ENCODE assay signal across 36 cellular contexts in the genomic region with DNA sequence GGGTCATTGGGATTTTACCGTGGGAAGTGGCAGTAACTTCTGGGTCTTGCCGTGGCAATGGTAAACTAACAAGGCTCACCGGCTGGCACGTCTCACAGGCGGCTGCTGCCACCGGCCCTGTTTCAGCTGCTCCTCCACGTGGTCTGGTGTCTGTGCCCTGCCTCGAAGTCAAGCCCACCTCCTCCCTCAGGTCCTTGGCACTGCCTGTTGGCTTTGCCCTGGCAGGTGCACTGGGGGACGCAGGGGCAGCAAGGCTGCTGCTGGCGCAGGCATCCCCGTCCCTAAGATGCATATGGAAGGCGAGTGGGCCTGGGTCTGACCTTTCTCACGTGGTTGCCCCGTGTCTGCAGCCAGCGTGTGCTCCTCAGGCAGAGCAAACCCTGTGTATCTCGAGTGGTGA.
"Had no signal": no experiment of that assay in that cellular context is flagged by ENCODE, and none has a peak within 500 bp of the region (broad histone marks: within the 10 kb centered on the region; RNA-seq: fewer than 3 reads in every experiment).

No MANE protein-coding gene starts in this region.

- H3K27ac ChIP-seq: ascending aorta, cardiac muscle cell, KMS-11, RWPE1, WERI-Rb-1 had no signal

- H3K9me3 ChIP-seq: ascending aorta had no signal

- H3K4me3 ChIP-seq: ascending aorta, cardiac muscle cell had no signal

- H3K9ac ChIP-seq: KMS-11 had no signal

- H3K4me3 Mint-ChIP-seq: activated CD4-positive, alpha-beta memory T cell treated with anti-CD3 and anti-CD28 coated beads, Interleukin-2, amount 10 ng/mL, durations not matched to agents 7 days and 5 days; activated CD8-positive, alpha-beta memory T cell treated with anti-CD3 and anti-CD28 coated beads, Interleukin-2, amount 10 ng/mL, durations not matched to agents 7 days and 5 days; activated naive CD4-positive, alpha-beta T cell treated with anti-CD3 and anti-CD28 coated beads for 36 hours; activated T-helper 17 cell treated with anti-CD3 and anti-CD28 coated beads, Interleukin-2, amount 50 U/mL, for 72 hours had no signal

- H3K36me3 ChIP-seq: ascending aorta, cardiac muscle cell, WERI-Rb-1 had no signal

- DNase-seq: activated CD4-positive, alpha-beta memory T cell treated with anti-CD3 and anti-CD28 coated beads, Interleukin-2, amount 10 ng/mL, durations not matched to agents 7 days and 5 days; activated CD4-positive, alpha-beta T cell treated with anti-CD3 and anti-CD28 coated beads for 1 hour; activated CD4-positive, alpha-beta T cell treated with anti-CD3 and anti-CD28 coated beads for 48 hours; activated CD4-positive, CD25-positive, alpha-beta regulatory T cell; activated CD8-positive, alpha-beta memory T cell treated with anti-CD3 and anti-CD28 coated beads for 24 hours; activated CD8-positive, alpha-beta memory T cell treated with anti-CD3 and anti-CD28 coated beads, Interleukin-2, amount 10 ng/mL, durations not matched to agents 7 days and 5 days; activated CD8-positive, alpha-beta memory T cell treated with anti-CD3 and anti-CD28 coated beads, Interleukin-2, amount 50 U/mL, for 48 hours; activated gamma-delta T cell treated with Interleukin-2 at 50 U/mL for 16 hours; activated naive CD4-positive, alpha-beta T cell treated with anti-CD3 and anti-CD28 coated beads for 36 hours; activated T-cell treated with anti-CD3 and anti-CD28 coated beads, Interleukin-2, amount 50 U/mL, for 48 hours; amniotic stem cell; MM.1S; MV-4-11; NCI-H1092; NCI-H1436 treated with DMSO at 0.1 percent for 48 hours; NCI-H1694 treated with DMSO at 0.1 percent for 48 hours; NCI-H2029; NCI-H2171; NCI-H510A; NCI-H526; NCI-H748 treated with DMSO at 0.1 percent for 48 hours; NK-92 treated with Interleukin-12 subunit alpha and Interleukin-12 subunit beta, amount 100 ng/mL, for 24 hours; PC-3; SIG-M5; T-helper 1 cell; T1000; WERI-Rb-1 had no signal

- H3K27me3 Mint-ChIP-seq: activated CD4-positive, alpha-beta memory T cell treated with anti-CD3 and anti-CD28 coated beads, Interleukin-2, amount 10 ng/mL, durations not matched to agents 7 days and 5 days; activated CD8-positive, alpha-beta memory T cell treated with anti-CD3 and anti-CD28 coated beads, Interleukin-2, amount 10 ng/mL, durations not matched to agents 7 days and 5 days had no signal

- H3K27me3 ChIP-seq: ascending aorta had no signal

- FAIRE-seq: RCC 7860 had no signal

- H3K27ac Mint-ChIP-seq: activated CD4-positive, alpha-beta memory T cell treated with anti-CD3 and anti-CD28 coated beads, Interleukin-2, amount 10 ng/mL, durations not matched to agents 7 days and 5 days; activated CD8-positive, alpha-beta memory T cell treated with anti-CD3 and anti-CD28 coated beads, Interleukin-2, amount 10 ng/mL, durations not matched to agents 7 days and 5 days; activated naive CD4-positive, alpha-beta T cell treated with anti-CD3 and anti-CD28 coated beads for 36 hours; activated T-helper 17 cell treated with anti-CD3 and anti-CD28 coated beads, Interleukin-2, amount 50 U/mL, for 72 hours had no signal

- H3K4me2 ChIP-seq: KMS-11 had no signal

- H3K36me3 Mint-ChIP-seq: activated CD8-positive, alpha-beta memory T cell treated with anti-CD3 and anti-CD28 coated beads, Interleukin-2, amount 10 ng/mL, durations not matched to agents 7 days and 5 days; activated naive CD4-positive, alpha-beta T cell treated with anti-CD3 and anti-CD28 coated beads, Interleukin-2, amount 50 U/mL, for 72 hours had no signal

- H3K4me1 Mint-ChIP-seq: activated CD4-positive, alpha-beta memory T cell treated with anti-CD3 and anti-CD28 coated beads, Interleukin-2, amount 10 ng/mL, durations not matched to agents 7 days and 5 days; activated CD8-positive, alpha-beta memory T cell treated with anti-CD3 and anti-CD28 coated beads, Interleukin-2, amount 10 ng/mL, durations not matched to agents 7 days and 5 days; activated T-helper 17 cell treated with anti-CD3 and anti-CD28 coated beads, Interleukin-2, amount 50 U/mL, for 72 hours had no signal

- ATAC-seq: activated CD8-positive, alpha-beta memory T cell treated with anti-CD3 and anti-CD28 coated beads, Interleukin-2, amount 10 ng/mL, durations not matched to agents 7 days and 5 days; activated naive CD4-positive, alpha-beta T cell treated with anti-CD3 and anti-CD28 coated beads, Interleukin-2, amount 50 U/mL, for 72 hours; activated T-helper 17 cell treated with anti-CD3 and anti-CD28 coated beads, Interleukin-2, amount 50 U/mL, for 72 hours; PC-3; Right ventricle myocardium inferior; SK-N-SH treated with all-trans-retinoic acid at 6 μM for 48 hours had no signal

- H3K9me3 Mint-ChIP-seq: activated CD4-positive, alpha-beta memory T cell treated with anti-CD3 and anti-CD28 coated beads, Interleukin-2, amount 10 ng/mL, durations not matched to agents 7 days and 5 days; activated naive CD4-positive, alpha-beta T cell treated with anti-CD3 and anti-CD28 coated beads for 36 hours; activated naive CD4-positive, alpha-beta T cell treated with anti-CD3 and anti-CD28 coated beads, Interleukin-2, amount 50 U/mL, for 72 hours; activated T-helper 17 cell treated with anti-CD3 and anti-CD28 coated beads, Interleukin-2, amount 50 U/mL, for 72 hours had no signal

- H3K4me1 ChIP-seq: ascending aorta had no signal
